In the genomic region with DNA sequence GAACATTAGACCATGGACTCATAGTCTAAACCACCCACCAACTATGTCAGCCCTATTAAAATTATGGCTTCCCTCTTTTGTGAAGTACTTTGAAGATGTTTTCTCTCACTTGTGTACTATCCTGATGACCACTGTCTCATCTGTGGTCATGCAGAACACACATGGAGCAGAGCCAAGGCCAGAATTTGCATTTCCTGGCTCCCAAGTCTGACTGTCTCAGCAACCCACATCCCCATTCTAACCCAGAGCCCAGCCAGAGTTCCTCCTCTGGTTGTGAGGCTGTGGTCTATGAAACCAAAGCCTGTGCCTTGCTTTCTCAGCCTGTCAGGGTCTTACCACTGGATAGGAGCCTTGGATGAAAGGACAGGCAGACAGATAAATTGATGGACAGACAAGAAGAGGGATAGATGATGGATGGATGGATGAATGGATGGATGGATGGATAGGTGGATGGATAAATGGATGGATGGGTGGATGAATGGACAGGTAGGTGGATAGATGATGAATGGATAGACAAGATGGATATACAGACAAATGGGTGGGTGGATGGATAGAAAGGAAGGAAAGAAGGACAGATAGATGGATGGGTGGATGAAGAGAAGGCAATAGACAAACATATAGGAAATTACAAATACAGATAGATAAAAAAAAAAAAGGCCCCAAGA, we compare ENCODE assay signal across 18 cellular contexts. TPM values are rescaled to one million over a fixed set of nuclear protein-coding genes. Genes with fewer than 3 reads are reported as not detected.
"Had no signal": no experiment of that assay in that cellular context is flagged by ENCODE, and none has a peak within 500 bp of the region (broad histone marks: within the 10 kb centered on the region; RNA-seq: fewer than 3 reads in every experiment).

No MANE protein-coding gene starts in this region.

- H3K4me3 ChIP-seq: colonic mucosa, heart left ventricle, left ventricle myocardium inferior, stomach, thoracic aorta had no signal

- H3K27me3 Mint-ChIP-seq: activated CD4-positive, alpha-beta T cell treated with anti-CD3 and anti-CD28 coated beads, Interleukin-2, amount 10 ng/mL, durations not matched to agents 7 days and 5 days; activated naive CD4-positive, alpha-beta T cell treated with anti-CD3 and anti-CD28 coated beads, Interleukin-2, amount 50 U/mL, for 24 hours had no signal

- H3K36me3 ChIP-seq: colonic mucosa, heart left ventricle, left ventricle myocardium inferior, stomach, thoracic aorta had no signal

- DNase-seq: activated CD4-positive, alpha-beta T cell treated with anti-CD3 and anti-CD28 coated beads, Interleukin-2, amount 10 ng/mL, durations not matched to agents 7 days and 5 days; activated CD4-positive, CD25-positive, alpha-beta regulatory T cell; activated CD8-positive, alpha-beta memory T cell treated with anti-CD3 and anti-CD28 coated beads for 24 hours; colonic mucosa; effector CD4-positive, alpha-beta T cell; foreskin melanocyte; heart left ventricle; left ventricle myocardium inferior; mesenchymal stem cell; stimulated activated CD4-positive, alpha-beta T cell treated with anti-CD3 and anti-CD28 coated beads, Interleukin-15, amount 100 ng/mL, for 24 hours; stimulated activated CD4-positive, alpha-beta T cell treated with anti-CD3 and anti-CD28 coated beads, Interleukin-4, amount 100 ng/mL, for 4 hours; stomach had no signal

- H3K4me1 ChIP-seq: colonic mucosa had no signal

- H3K9me3 Mint-ChIP-seq: activated CD4-positive, alpha-beta T cell treated with anti-CD3 and anti-CD28 coated beads, Interleukin-2, amount 10 ng/mL, durations not matched to agents 7 days and 5 days; activated naive CD4-positive, alpha-beta T cell treated with anti-CD3 and anti-CD28 coated beads, Interleukin-2, amount 50 U/mL, for 24 hours; neural crest cell had no signal

- H3K4me3 Mint-ChIP-seq: activated CD4-positive, alpha-beta T cell treated with anti-CD3 and anti-CD28 coated beads, Interleukin-2, amount 10 ng/mL, durations not matched to agents 7 days and 5 days; activated naive CD4-positive, alpha-beta T cell treated with anti-CD3 and anti-CD28 coated beads, Interleukin-2, amount 50 U/mL, for 24 hours; neural crest cell had no signal

- H3K36me3 Mint-ChIP-seq: activated naive CD4-positive, alpha-beta T cell treated with anti-CD3 and anti-CD28 coated beads, Interleukin-2, amount 50 U/mL, for 24 hours had no signal

- H3K9me3 ChIP-seq: colonic mucosa, heart left ventricle, left ventricle myocardium inferior, stomach, thoracic aorta had no signal

- H3K27ac ChIP-seq: colonic mucosa, heart left ventricle, left ventricle myocardium inferior, stomach, thoracic aorta had no signal

- H3K27me3 ChIP-seq: colonic mucosa, stomach had no signal

RNA-seq across cellular contexts. Expression of a gene that starts 46.4 kb away (rescaled TPM):
- total RNA-seq: activated CD4-positive, alpha-beta T cell treated with anti-CD3 and anti-CD28 coated beads, Interleukin-2, amount 10 ng/mL, durations not matched to agents 7 days and 5 days; colonic mucosa; endothelial cell of umbilical vein; heart left ventricle; left ventricle myocardium inferior; neural crest cell; osteocyte; stomach; thoracic aorta; urinary bladder had no signal
- polyA plus RNA-seq: endothelial cell of umbilical vein, heart left ventricle, stomach, urinary bladder had no signal

RNA-seq across cellular contexts. Expression of a gene that starts 55.8 kb away (rescaled TPM):
- total RNA-seq: activated CD4-positive, alpha-beta T cell treated with anti-CD3 and anti-CD28 coated beads, Interleukin-2, amount 10 ng/mL, durations not matched to agents 7 days and 5 days; colonic mucosa; endothelial cell of umbilical vein; heart left ventricle; left ventricle myocardium inferior; neural crest cell; osteocyte; stomach; thoracic aorta; urinary bladder had no signal
- polyA plus RNA-seq: endothelial cell of umbilical vein, heart left ventricle, stomach, urinary bladder had no signal
